ENCODE assay signal across 24 cellular contexts in the genomic region with DNA sequence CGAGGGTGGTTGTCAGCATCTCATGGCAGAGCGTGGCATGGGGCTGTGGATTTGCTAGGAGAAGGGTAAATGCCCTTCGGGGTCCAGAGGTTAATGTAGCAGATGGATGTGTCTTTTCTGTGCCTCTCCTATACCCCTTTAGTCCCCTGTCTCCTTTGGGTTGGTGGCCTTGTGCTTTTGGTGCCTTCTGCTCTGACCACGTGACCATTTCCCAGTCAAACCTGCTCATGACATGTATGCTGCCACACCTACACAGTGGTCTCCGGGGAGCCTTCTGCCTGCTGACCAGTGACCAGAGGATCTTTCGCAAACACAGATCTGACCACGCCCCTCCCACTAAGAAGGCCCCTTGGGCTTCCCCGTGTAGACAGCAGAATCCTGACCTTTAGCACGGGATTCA.
"Had no signal": no experiment of that assay in that cellular context is flagged by ENCODE, and none has a peak within 500 bp of the region (broad histone marks: within the 10 kb centered on the region; RNA-seq: fewer than 3 reads in every experiment).

No MANE protein-coding gene starts in this region.

- H3K9me3 Mint-ChIP-seq: activated naive CD4-positive, alpha-beta T cell treated with anti-CD3 and anti-CD28 coated beads, Interleukin-2, amount 10 ng/mL, durations not matched to agents 7 days and 5 days; activated T-cell treated with anti-CD3 and anti-CD28 coated beads, Interleukin-2, amount 50 U/mL, for 4 hours had no signal

- H3K27ac Mint-ChIP-seq: activated naive CD4-positive, alpha-beta T cell treated with anti-CD3 and anti-CD28 coated beads, Interleukin-2, amount 10 ng/mL, durations not matched to agents 7 days and 5 days; naive B cell had no signal

- DNase-seq: activated CD4-positive, CD25-positive, alpha-beta regulatory T cell treated with anti-CD3 and anti-CD28 coated beads, Interleukin-2, amount 50 U/mL, for 72 hours; activated CD8-positive, alpha-beta memory T cell treated with anti-CD3 and anti-CD28 coated beads, Interleukin-2, amount 50 U/mL, for 48 hours; activated effector memory CD4-positive, alpha-beta T cell treated with anti-CD3 and anti-CD28 coated beads, Interleukin-2, amount 50 U/mL, for 16 hours; activated naive CD4-positive, alpha-beta T cell treated with anti-CD3 and anti-CD28 coated beads, Interleukin-2, amount 10 ng/mL, durations not matched to agents 7 days and 5 days; activated T-cell treated with anti-CD3 and anti-CD28 coated beads, Interleukin-2, amount 50 U/mL, for 4 hours; central memory CD4-positive, alpha-beta T cell; effector memory CD4-positive, alpha-beta T cell; foreskin melanocyte; immature natural killer cell; lower lobe of right lung; mesendoderm; naive B cell; ovary; spleen; stimulated activated CD4-positive, alpha-beta T cell treated with anti-CD3 and anti-CD28 coated beads, Interleukin-4, amount 100 ng/mL, for 1 hour; stomach; T1000 had no signal

- H3K27me3 ChIP-seq: ascending aorta, hepatocyte, ovary, spleen, stomach, suprapubic skin, tibial nerve had no signal

- H3K79me2 ChIP-seq: hepatocyte had no signal

- H3K4me1 ChIP-seq: ascending aorta, prostate gland, suprapubic skin, tibial nerve had no signal

- ATAC-seq: activated T-cell treated with anti-CD3 and anti-CD28 coated beads, Interleukin-2, amount 50 U/mL, for 4 hours; left lobe of liver; lower lobe of right lung had no signal

- H3K9me3 ChIP-seq: ascending aorta, lower lobe of right lung, ovary, prostate gland, spleen, stomach, suprapubic skin, tibial nerve had no signal

- H3K36me3 Mint-ChIP-seq: activated naive CD4-positive, alpha-beta T cell treated with anti-CD3 and anti-CD28 coated beads, Interleukin-2, amount 10 ng/mL, durations not matched to agents 7 days and 5 days; immature natural killer cell; naive B cell had no signal

- FAIRE-seq: colon had no signal

- H3K4me2 ChIP-seq: hepatocyte had no signal

- H3K4me3 ChIP-seq: ascending aorta, hepatocyte, lower lobe of right lung, ovary, prostate gland, spleen, stomach, suprapubic skin, tibial nerve had no signal

- H2AFZ ChIP-seq: hepatocyte had no signal

- H3K27ac ChIP-seq: ascending aorta, hepatocyte, lower lobe of right lung, ovary, prostate gland, spleen, stomach, suprapubic skin, tibial nerve had no signal

- H3K4me3 Mint-ChIP-seq: activated naive CD4-positive, alpha-beta T cell treated with anti-CD3 and anti-CD28 coated beads, Interleukin-2, amount 10 ng/mL, durations not matched to agents 7 days and 5 days; activated T-cell treated with anti-CD3 and anti-CD28 coated beads, Interleukin-2, amount 50 U/mL, for 4 hours; naive B cell had no signal

- H3K36me3 ChIP-seq: ascending aorta, lower lobe of right lung, ovary, prostate gland, spleen, stomach, suprapubic skin, tibial nerve had no signal
